Comparison of ENCODE assay signal across 9 cellular contexts in the genomic region with DNA sequence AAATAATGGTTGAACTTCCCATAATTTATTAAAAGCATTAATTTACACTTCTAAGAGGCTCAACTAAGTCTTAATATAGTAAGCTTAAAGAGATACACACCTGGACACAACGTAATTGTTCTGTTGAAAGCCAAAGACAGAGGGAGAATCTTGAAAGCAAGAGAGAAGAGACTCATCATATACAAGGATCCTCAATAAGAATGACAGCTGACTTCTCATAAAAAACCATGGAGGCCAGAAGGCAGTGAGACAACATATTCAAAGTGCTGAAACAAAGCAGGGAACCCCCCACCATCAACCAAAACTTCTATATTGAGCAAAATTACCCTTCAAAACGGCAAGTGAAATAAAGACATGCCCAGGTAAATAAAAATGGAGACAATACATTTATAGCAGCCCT. TPM values are rescaled to one million over a fixed set of nuclear protein-coding genes. Genes with fewer than 3 reads are reported as not detected.
"Had no signal": no experiment of that assay in that cellular context is flagged by ENCODE, and none has a peak within 500 bp of the region (broad histone marks: within the 10 kb centered on the region; RNA-seq: fewer than 3 reads in every experiment).

No MANE protein-coding gene starts in this region.

- H3K36me3 Mint-ChIP-seq: IgD-negative memory B cell had no signal

- H2AFZ ChIP-seq: GM23338 had no signal

- H3K27me3 Mint-ChIP-seq: IgD-negative memory B cell had no signal

- H3K4me2 ChIP-seq: GM23338 had no signal

- H3K27ac Mint-ChIP-seq: GM23338, H9, IgD-negative memory B cell had no signal

- H3K4me1 Mint-ChIP-seq: GM23338, H9, IgD-negative memory B cell had no signal

- H3K4me3 Mint-ChIP-seq: GM23338, H9, IgD-negative memory B cell had no signal

- ATAC-seq: GM23338 had no signal

- H3K4me3 ChIP-seq: GM23338 had no signal

- DNase-seq: H9, HCEC 1CT, KG1 had no signal

- FAIRE-seq: H1, H54, HTR-8/SVneo had no signal

RNA-seq across cellular contexts. Expression of a gene that starts 16.6 kb away (rescaled TPM):
- total RNA-seq: HT-29 had no signal
- polyA plus RNA-seq: IgD-negative memory B cell had no signal
